Comparison of ENCODE assay signal across 19 cellular contexts in the genomic region with DNA sequence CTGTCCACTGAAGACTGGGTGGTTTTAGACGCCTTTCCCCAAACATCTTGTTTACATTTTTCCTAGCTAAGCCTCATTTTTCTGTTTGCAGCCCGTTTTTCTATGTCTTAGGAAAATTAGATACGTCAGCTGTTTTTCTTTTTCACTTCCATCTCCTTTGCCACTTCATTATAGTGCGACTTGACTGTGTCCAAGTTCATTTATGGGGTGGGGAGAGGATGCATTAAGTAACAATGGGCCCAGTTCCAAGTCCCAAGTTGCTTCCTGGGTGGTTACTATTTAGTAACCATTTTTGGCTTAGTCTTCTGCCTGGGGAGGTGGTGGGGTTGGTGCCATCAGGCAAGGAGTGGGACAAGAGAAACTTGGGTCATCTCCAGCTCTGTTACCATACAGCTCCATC.
DNase-seq lines count a peak whose midpoint lies in the region; ATAC-seq and TF ChIP-seq lines count a peak whose summit lies in the region.
"Had no signal": no experiment of that assay in that cellular context is flagged by ENCODE, and none has a peak within 500 bp of the region (broad histone marks: within the 10 kb centered on the region; RNA-seq: fewer than 3 reads in every experiment).

No MANE protein-coding gene starts in this region.

- intact Hi-C loops in left ventricle myocardium superior (cut with micrococcal nuclease) = no loop called here
- intact Hi-C loops in CD4-positive, alpha-beta memory T cell (cut with micrococcal nuclease) = no loop called here
- intact Hi-C loops in naive thymus-derived CD4-positive, alpha-beta T cell (cut with micrococcal nuclease) = no loop called here

- CTCF ChIA-PET in CD4-positive, alpha-beta memory T cell (lab: Charles Lee; ENCODE audit: partially characterized antibody) = interaction anchor here (1.4 to 1.7 kb wide), 3 partner anchors 16 to 74 kb away, joined by 3 to 5 read pairs (median 4); no protein-coding TSS in a partner anchor
- CTCF ChIA-PET in naive thymus-derived CD4-positive, alpha-beta T cell (lab: Charles Lee) = no interaction called here

- H3K9me3 Mint-ChIP-seq in endothelial cell (ENCODE audit: unreplicated experiment) = no peaks in the 10 kb centered on the region
- H3K9me3 Mint-ChIP-seq in CD4-positive, alpha-beta memory T cell = no peaks in the 10 kb centered on the region
- H3K9me3 Mint-ChIP-seq in naive thymus-derived CD4-positive, alpha-beta T cell = no peaks in the 10 kb centered on the region
- H3K9me3 Mint-ChIP-seq: CD4-positive, CD25-positive, alpha-beta regulatory T cell had no signal

- peak overlapping the region; percentile 26 for H3K4me3 Mint-ChIP-seq in endothelial cell (ENCODE audit: unreplicated experiment)
- peak overlapping the region in 1 of 8 donors; percentile 10 for H3K4me3 Mint-ChIP-seq in CD4-positive, alpha-beta memory T cell
- H3K4me3 Mint-ChIP-seq in naive thymus-derived CD4-positive, alpha-beta T cell = no peak overlapping the region
- H3K4me3 Mint-ChIP-seq: CD4-positive, CD25-positive, alpha-beta regulatory T cell had no signal

- no peak for TF ChIP-seq CTCF in right atrium auricular region (IDR thresholded peaks at IDR 0.05)
- TF ChIP-seq CTCF in endothelial cell (IDR thresholded peaks at IDR 0.05; ENCODE audit: unreplicated experiment) = no peak

- no peak overlapping the region for H3K4me3 ChIP-seq in right atrium auricular region
- H3K4me3 ChIP-seq in CD4-positive, alpha-beta memory T cell (ENCODE audit: low read length in 2 of 2) = no peak overlapping the region
- no peak overlapping the region for H3K4me3 ChIP-seq in naive thymus-derived CD4-positive, alpha-beta T cell (ENCODE audit: low read length)
- H3K4me3 ChIP-seq: cardiac muscle cell, esophagus muscularis mucosa, heart right ventricle, skin epidermis, vagina had no signal

- H3K27ac Mint-ChIP-seq in endothelial cell (ENCODE audit: unreplicated experiment) = no peak overlapping the region
- H3K27ac Mint-ChIP-seq in CD4-positive, alpha-beta memory T cell = peak overlapping the region in 2 of 7 donors; percentile 19 to 75
- H3K27ac Mint-ChIP-seq in naive thymus-derived CD4-positive, alpha-beta T cell = no peak overlapping the region
- H3K27ac Mint-ChIP-seq: CD4-positive, CD25-positive, alpha-beta regulatory T cell had no signal

- H3K36me3 ChIP-seq in right atrium auricular region = no peaks in the 10 kb centered on the region
- H3K36me3 ChIP-seq in CD4-positive, alpha-beta memory T cell (ENCODE audit: insufficient read depth, low read length) = no peaks in the 10 kb centered on the region
- no peaks in the 10 kb centered on the region for H3K36me3 ChIP-seq in naive thymus-derived CD4-positive, alpha-beta T cell (ENCODE audit: control insufficient read depth in 2 of 3, insufficient read depth in 3 of 3, low read length in 3 of 3)
- H3K36me3 ChIP-seq: cardiac muscle cell, esophagus muscularis mucosa, vagina had no signal

- peak overlapping the region in 1 of 2 donors; percentile 19 for H3K27ac ChIP-seq in right atrium auricular region
- H3K27ac ChIP-seq in CD4-positive, alpha-beta memory T cell (ENCODE audit: low read depth, low read length) = no peak overlapping the region
- H3K27ac ChIP-seq in naive thymus-derived CD4-positive, alpha-beta T cell (ENCODE audit: low read depth, low read length) = no peak overlapping the region
- H3K27ac ChIP-seq: cardiac muscle cell, esophagus muscularis mucosa, parathyroid adenoma, vagina had no signal

- no peaks in the 10 kb centered on the region for H3K27me3 ChIP-seq in right atrium auricular region
- H3K27me3 ChIP-seq in CD4-positive, alpha-beta memory T cell (ENCODE audit: insufficient read depth, low read length) = no peaks in the 10 kb centered on the region
- no peaks in the 10 kb centered on the region for H3K27me3 ChIP-seq in naive thymus-derived CD4-positive, alpha-beta T cell (ENCODE audit: control insufficient read depth in 2 of 2, insufficient read depth in 2 of 2, low read length in 2 of 2)
- H3K27me3 ChIP-seq: heart right ventricle, vagina had no signal

- H3K36me3 Mint-ChIP-seq in endothelial cell (ENCODE audit: low read depth, unreplicated experiment) = peaks cover 53% of the 10 kb centered on the region
- peaks cover 28 to 41% of the 10 kb centered on the region in 2 donors for H3K36me3 Mint-ChIP-seq in CD4-positive, alpha-beta memory T cell
- H3K36me3 Mint-ChIP-seq in naive thymus-derived CD4-positive, alpha-beta T cell = peaks cover 0 to 40% (median 0%) of the 10 kb centered on the region in 5 donors
- H3K36me3 Mint-ChIP-seq: CD4-positive, CD25-positive, alpha-beta regulatory T cell had no signal

- POLR2A ChIA-PET in CD4-positive, alpha-beta memory T cell (lab: Charles Lee; ENCODE audit: partially characterized antibody) = no interaction called here
- POLR2A ChIA-PET in naive thymus-derived CD4-positive, alpha-beta T cell (lab: Charles Lee) = no interaction called here

- no peaks in the 10 kb centered on the region for H3K9me3 ChIP-seq in right atrium auricular region
- no peaks in the 10 kb centered on the region for H3K9me3 ChIP-seq in CD4-positive, alpha-beta memory T cell (ENCODE audit: control insufficient read depth in 1 of 2, low read length in 2 of 2)
- H3K9me3 ChIP-seq in naive thymus-derived CD4-positive, alpha-beta T cell (ENCODE audit: control insufficient read depth in 2 of 3, low read length in 3 of 3) = no peaks in the 10 kb centered on the region
- H3K9me3 ChIP-seq: esophagus muscularis mucosa, heart right ventricle, vagina had no signal

- H3K27me3 Mint-ChIP-seq in endothelial cell (ENCODE audit: unreplicated experiment) = no peaks in the 10 kb centered on the region
- H3K27me3 Mint-ChIP-seq in CD4-positive, alpha-beta memory T cell = no peaks in the 10 kb centered on the region
- H3K27me3 Mint-ChIP-seq in naive thymus-derived CD4-positive, alpha-beta T cell = peaks cover 0 to 11% (median 5%) of the 10 kb centered on the region in 5 donors

- H3K4me1 Mint-ChIP-seq in endothelial cell (ENCODE audit: unreplicated experiment) = peaks cover 24% of the 10 kb centered on the region
- peaks cover 15 to 58% (median 33%) of the 10 kb centered on the region in 4 donors for H3K4me1 Mint-ChIP-seq in CD4-positive, alpha-beta memory T cell
- H3K4me1 Mint-ChIP-seq in naive thymus-derived CD4-positive, alpha-beta T cell = peaks cover 0 to 27% (median under 1%) of the 10 kb centered on the region in 7 donors

- peaks cover 0 to 15% of the 10 kb centered on the region in 2 donors for H3K4me1 ChIP-seq in right atrium auricular region
- H3K4me1 ChIP-seq in CD4-positive, alpha-beta memory T cell (ENCODE audit: insufficient read depth, low read length) = peaks cover 27% of the 10 kb centered on the region
- H3K4me1 ChIP-seq in naive thymus-derived CD4-positive, alpha-beta T cell (ENCODE audit: control insufficient read depth in 2 of 2, insufficient read depth in 2 of 2, low read length in 2 of 2) = peaks cover 0 to 42% of the 10 kb centered on the region in 2 donors
- H3K4me1 ChIP-seq: parathyroid adenoma had no signal

- no peak for DNase-seq in left ventricle myocardium superior
- no peak for DNase-seq in right atrium auricular region (ENCODE audit: low spot score)
- DNase-seq in endothelial cell (ENCODE audit: low spot score) = no peak
- DNase-seq in medulla oblongata (ENCODE audit: extremely low spot score) = peak; percentile 40
- DNase-seq in CD4-positive, alpha-beta memory T cell = no peak
- DNase-seq in naive thymus-derived CD4-positive, alpha-beta T cell = no peak
- DNase-seq: CD4-positive, CD25-positive, alpha-beta regulatory T cell; heart right ventricle; NCI-H1105 treated with DMSO at 0.1 percent for 48 hours; NCI-H2107; NCI-H524 treated with DMSO at 0.1 percent for 48 hours; stimulated activated CD4-positive, alpha-beta T cell treated with anti-CD3 and anti-CD28 coated beads, Interleukin-4, amount 100 ng/mL, for 24 hours had no signal

- ATAC-seq in left ventricle myocardium superior (peak; percentile 44), HG02571 (IDR thresholded peaks at IDR 0.05; ENCODE audit: unreplicated experiment) (no peak), GM19328 (IDR thresholded peaks at IDR 0.05; ENCODE audit: unreplicated experiment) (no peak)
- no peak for ATAC-seq in naive thymus-derived CD4-positive, alpha-beta T cell
